1 cellular context compared by ENCODE assay signal in genomic region chr13:19597523-19597922, GRCh38.
TF ChIP-seq lines count a peak whose summit lies in the region.

No MANE protein-coding gene starts in this region.

TF ChIP-seq in K562, 482 proteins besides CTCF, POLR2A, EP300 and RAD21:
- TF ChIP-seq PTBP1 (IDR thresholded peaks at IDR 0.05; ENCODE audit: low read depth, low read length) (no peak), C11orf30 (IDR thresholded peaks at IDR 0.05; ENCODE audit: low read depth) (no peak), ATF3 (IDR thresholded peaks at IDR 0.05) (peak; percentile 73), ATF3 (CRISPR knock-in tag; conservative IDR thresholded peaks at IDR 0.05) (no peak), ZNF133 (CRISPR knock-in tag; IDR thresholded peaks at IDR 0.05) (no peak), L3MBTL2 (IDR thresholded peaks at IDR 0.05) (no peak), E2F4 (CRISPR knock-in tag; IDR thresholded peaks at IDR 0.05; ENCODE audit: low read depth) (no peak), JUN (IDR thresholded peaks at IDR 0.05; ENCODE audit: borderline replicate concordance, low read depth, low read length) (0 out of 2 replicates have a peak, but pooled peaks have one; percentile 38), JUN (CRISPR knock-in tag; IDR thresholded peaks at IDR 0.05; ENCODE audit: borderline replicate concordance) (no peak), ZNF280A (IDR thresholded peaks at IDR 0.05; ENCODE audit: low read depth, partially characterized antibody) (no peak), TOE1 (IDR thresholded peaks at IDR 0.05; ENCODE audit: borderline replicate concordance) (no peak), TOE1 (CRISPR knock-in tag; IDR thresholded peaks at IDR 0.05; ENCODE audit: borderline replicate concordance, low read depth) (no peak)
